In the genomic region with DNA sequence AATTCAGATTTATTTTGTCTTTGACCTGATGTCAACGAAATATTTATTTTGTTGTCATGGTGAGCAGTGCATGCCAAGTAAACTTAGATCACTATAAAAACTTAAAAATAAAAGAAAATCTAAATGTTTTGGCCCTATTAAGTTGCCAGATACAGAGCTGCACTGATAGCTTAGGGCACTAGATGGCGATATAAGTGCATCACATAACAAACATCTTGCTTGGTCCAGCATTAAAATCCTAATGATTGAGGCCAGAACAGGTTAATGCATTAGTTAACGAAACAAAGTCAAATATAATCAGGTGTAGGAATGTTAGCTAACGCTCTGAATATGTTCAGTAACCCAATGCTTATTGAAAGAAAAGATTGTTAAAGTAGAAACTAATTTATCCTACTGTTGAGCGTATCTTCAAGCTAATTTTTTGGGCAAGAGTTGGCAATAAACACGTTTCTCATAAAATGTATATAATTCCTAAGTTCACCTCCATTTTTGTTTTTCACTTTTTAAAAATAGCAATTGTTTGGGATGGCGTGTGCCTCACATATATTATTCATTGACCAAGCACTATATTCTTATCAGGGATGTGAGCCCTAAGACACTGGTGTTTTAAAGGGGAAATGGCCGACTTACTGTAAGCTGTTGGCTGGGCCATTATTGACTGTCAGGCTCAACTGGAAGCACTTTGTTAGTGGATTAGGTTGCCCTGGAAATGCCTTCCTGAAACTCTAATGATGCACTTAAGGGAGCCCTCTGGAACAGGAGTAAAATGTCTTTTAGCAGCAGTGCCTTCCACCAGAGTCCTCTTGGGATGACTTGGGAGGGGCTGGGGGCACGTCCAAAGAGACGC, we compare ENCODE assay signal across 8 cellular contexts. TPM values are rescaled to one million over a fixed set of nuclear protein-coding genes. Genes with fewer than 3 reads are reported as not detected.
DNase-seq lines count a peak whose midpoint lies in the region; ATAC-seq and TF ChIP-seq lines count a peak whose summit lies in the region.

No MANE protein-coding gene starts in this region.

- ATAC-seq in GM21529 (IDR thresholded peaks at IDR 0.05; ENCODE audit: unreplicated experiment) (peak; percentile 92), thoracic aorta (ENCODE audit: insufficient number of reproducible peaks, low FRiP score, low read depth) (peak; percentile 61)

- peaks cover 0 to 14% of the 10 kb centered on the region in 2 donors for H3K4me1 ChIP-seq in thoracic aorta (ENCODE audit: control insufficient read depth in 1 of 2, low read depth in 2 of 2)

- TF ChIP-seq CTCF in thoracic aorta (IDR thresholded peaks at IDR 0.05) = peak; percentile 83

- DNase-seq in activated CD8-positive, alpha-beta memory T cell treated with anti-CD3 and anti-CD28 coated beads, Interleukin-2, amount 50 U/mL, for 4 hours = peak; percentile 41
- no peak for DNase-seq in activated CD8-positive, alpha-beta memory T cell treated with anti-CD3 and anti-CD28 coated beads for 24 hours
- DNase-seq in Jurkat, Clone E6-1 (ENCODE audit: low read depth, low spot score) = peak; percentile 58
- DNase-seq in RPMI7951 (ENCODE audit: low read depth) = peak; percentile 54
- DNase-seq in central memory CD4-positive, alpha-beta T cell = peak; percentile 33
- DNase-seq in kidney glomerular epithelial cell (lab: John Stamatoyannopoulos, UW) = peak; percentile 61
- no peak for DNase-seq in thoracic aorta (ENCODE audit: low spot score)

- H3K27ac ChIP-seq in thoracic aorta = no peak overlapping the region

- H3K9me3 ChIP-seq in thoracic aorta = no peaks in the 10 kb centered on the region

- H3K27me3 ChIP-seq in thoracic aorta (replicated peaks; ENCODE audit: insufficient read depth) = no peaks in the 10 kb centered on the region

- H3K36me3 ChIP-seq in thoracic aorta = no peaks in the 10 kb centered on the region

- H3K4me3 ChIP-seq in Jurkat, Clone E6-1 (ENCODE audit: low read length) = no peak overlapping the region
- no peak overlapping the region for H3K4me3 ChIP-seq in thoracic aorta

RNA-seq across cellular contexts. Expression of gene KCTD16, which starts 33.3 kb away (rescaled TPM):
- not detected for polyA plus RNA-seq in Jurkat, Clone E6-1 (2012; ENCODE audit: insufficient read depth, insufficient read length)
- total RNA-seq in RPMI7951 (2014; rRNA removed; shearing (Covaris generic)) = under 0.01 and 0.12 TPM in 2 replicates
- under 1 TPM; 0.27 to 0.35 TPM for total RNA-seq in thoracic aorta

RNA-seq across cellular contexts. Expression of gene YIPF5, which starts 33.5 kb away (rescaled TPM):
- 33.9 TPM for polyA plus RNA-seq in Jurkat, Clone E6-1 (2012; ENCODE audit: insufficient read depth, insufficient read length)
- total RNA-seq in RPMI7951 (2014; rRNA removed; shearing (Covaris generic)) = 53.9 and 61.4 TPM in 2 replicates
- 10 to 100 TPM; 41.2 to 45.4 TPM for total RNA-seq in thoracic aorta

Comparison
In these comparisons a context has a peak if more than half of its experiments do, and no peak if none do; other contexts are left out.
1. DNase-seq: peak in activated CD8-positive, alpha-beta memory T cell treated with anti-CD3 and anti-CD28 coated beads, Interleukin-2, amount 50 U/mL, for 4 hours (single experiment), Jurkat, Clone E6-1 (single experiment), RPMI7951 (single experiment), central memory CD4-positive, alpha-beta T cell (single experiment) and kidney glomerular epithelial cell (single experiment); none in activated CD8-positive, alpha-beta memory T cell treated with anti-CD3 and anti-CD28 coated beads for 24 hours (single experiment) and thoracic aorta (single experiment).